Comparison of ENCODE assay signal across 9 cellular contexts in genomic region chr4:74117024-74117534, GRCh38. TPM values are rescaled to one million over a fixed set of nuclear protein-coding genes. Genes with fewer than 3 reads are reported as not detected.
DNase-seq lines count a peak whose midpoint lies in the region; ATAC-seq and TF ChIP-seq lines count a peak whose summit lies in the region.
"Had no signal": no experiment of that assay in that cellular context is flagged by ENCODE, and none has a peak within 500 bp of the region (broad histone marks: within the 10 kb centered on the region; RNA-seq: fewer than 3 reads in every experiment).

No MANE protein-coding gene starts in this region.

- H3K79me2 ChIP-seq in osteoblast (ENCODE audit: insufficient read depth, low read length): no peaks in the 10 kb centered on the region

- peak overlapping the region; percentile 95 for H3K27ac ChIP-seq in osteoblast (ENCODE audit: low read depth, low read length)

- H3K36me3 ChIP-seq in osteoblast (ENCODE audit: insufficient read depth, low read length): no peaks in the 10 kb centered on the region

- CTCF ChIA-PET in Calu3 (lab: Charles Lee): interaction anchor here (0.9 to 1.7 kb wide), 2 partner anchors 8 to 18 kb away, joined by 6 to 9 read pairs; partner anchors contain the start of gene CXCL2

- intact Hi-C loops in Calu3 (cut with micrococcal nuclease; ENCODE audit: unreplicated experiment): loop anchor here (1.0 to 10.0 kb wide), 2 partner anchors 18 to 382 kb away; partner anchors contain the start of gene CXCL2

- H3K36me3 Mint-ChIP-seq in Calu3 (ENCODE audit: insufficient read depth, unreplicated experiment): peaks cover 17% of the 10 kb centered on the region

- peak overlapping the region; percentile 26 for H3K4me3 Mint-ChIP-seq in Calu3 (ENCODE audit: low read depth, unreplicated experiment)
- H3K4me3 Mint-ChIP-seq: activated B cell treated with CpG ODN at 0.5 μM for 24 hours had no signal

- no peaks in the 10 kb centered on the region for H4K20me1 ChIP-seq in osteoblast (ENCODE audit: insufficient read depth, low read length)

- H3K27ac Mint-ChIP-seq in Calu3 (ENCODE audit: unreplicated experiment): peak overlapping the region; percentile 97
- H3K27ac Mint-ChIP-seq: activated B cell treated with CpG ODN at 0.5 μM for 24 hours had no signal

- no peak for TF ChIP-seq CTCF in Calu3 (IDR thresholded peaks at IDR 0.05; ENCODE audit: unreplicated experiment)
- TF ChIP-seq CTCF in fibroblast of villous mesenchyme (IDR thresholded peaks at IDR 0.05; ENCODE audit: insufficient read depth, low read depth, low read length): no peak
- no peak for TF ChIP-seq CTCF in osteoblast (IDR thresholded peaks at IDR 0.05; ENCODE audit: extremely low read depth, low read depth, low read length)

- ATAC-seq in GM21360 (IDR thresholded peaks at IDR 0.05; ENCODE audit: unreplicated experiment) (no peak), HG03097 (IDR thresholded peaks at IDR 0.05; ENCODE audit: low FRiP score, unreplicated experiment) (no peak)

- no TSS peak for BruUV-seq in Calu3 (replicated peaks; lab: Mats Ljungman, UMichigan)

- peaks cover 34% of the 10 kb centered on the region for H3K4me1 Mint-ChIP-seq in Calu3 (ENCODE audit: low read depth, unreplicated experiment)
- H3K4me1 Mint-ChIP-seq: activated B cell treated with CpG ODN at 0.5 μM for 24 hours had no signal

- no peaks in the 10 kb centered on the region for H3K27me3 Mint-ChIP-seq in Calu3 (ENCODE audit: unreplicated experiment)

- no peaks in the 10 kb centered on the region for H3K9me3 Mint-ChIP-seq in Calu3 (ENCODE audit: low read depth, unreplicated experiment)

- H2AFZ ChIP-seq in osteoblast (ENCODE audit: low read length): no peak overlapping the region

- H3K4me1 ChIP-seq in osteoblast (ENCODE audit: insufficient read depth, low read length): peaks cover 33% of the 10 kb centered on the region

- H3K4me3 ChIP-seq in fibroblast of villous mesenchyme (ENCODE audit: low read depth, low read length) (no peak overlapping the region), osteoblast (ENCODE audit: insufficient read depth, low read length) (no peak overlapping the region)

- DNase-seq in Calu3: peak; percentile 67
- DNase-seq in SHP77 (lab: John Stamatoyannopoulos, UW): peak; percentile 29 to 30
- peak; percentile 85 for DNase-seq in fibroblast of villous mesenchyme (ENCODE audit: low read depth)
- no peak for DNase-seq in osteoblast (ENCODE audit: insufficient read length, low spot score, missing footprints)
- no peak for DNase-seq in activated naive CD4-positive, alpha-beta T cell treated with Interleukin-2 at 50 U/mL for 16 hours
- DNase-seq in NCI-H69 (lab: John Stamatoyannopoulos, UW): no peak
- DNase-seq: activated B cell treated with CpG ODN at 0.5 μM for 24 hours had no signal

- peak overlapping the region; percentile 23 for H3K4me2 ChIP-seq in osteoblast (ENCODE audit: insufficient read depth, low read length)

- H3K27me3 ChIP-seq in osteoblast (ENCODE audit: insufficient read depth, low read length): no peaks in the 10 kb centered on the region

- H3K9me3 ChIP-seq in osteoblast (ENCODE audit: low read depth, low read length): no peaks in the 10 kb centered on the region

RNA-seq across cellular contexts. Expression of gene CXCL2, which starts 18.1 kb away (rescaled TPM):
- total RNA-seq in Calu3 (2022): 110 and 189 TPM in 2 replicates
- total RNA-seq in fibroblast of villous mesenchyme: 1.3 and 3.5 TPM in 2 replicates
- total RNA-seq in osteoblast: 0.59 and 1.1 TPM in 2 replicates

RNA-seq across cellular contexts. Expression of gene MTHFD2L, which starts 40.8 kb away (rescaled TPM):
- total RNA-seq in Calu3 (2022): 21.8 and 24.1 TPM in 2 replicates
- total RNA-seq in fibroblast of villous mesenchyme: 7.4 and 16.8 TPM in 2 replicates
- total RNA-seq in osteoblast: 10.3 and 13.0 TPM in 2 replicates

Comparison
In these comparisons a context has a peak if more than half of its experiments do, and no peak if none do; other contexts are left out.
1. DNase-seq: peak in Calu3 (single experiment), SHP77 (2 of 2) and fibroblast of villous mesenchyme (single experiment); none in osteoblast (single experiment), activated naive CD4-positive, alpha-beta T cell treated with Interleukin-2 at 50 U/mL for 16 hours (single experiment) and NCI-H69 (single experiment).
2. RNA of gene CXCL2, which starts 18.1 kb away (total RNA-seq): 110 to 189 TPM in Calu3; 1.3 to 3.5 TPM in fibroblast of villous mesenchyme and 0.59 to 1.1 TPM in osteoblast; every median in the first group is over 10 times any median in the second.